In genomic region chr1:27595597-27595996, GRCh38 we compare ENCODE assay signal across 16 cellular contexts. TPM values are rescaled to one million over a fixed set of nuclear protein-coding genes. Genes with fewer than 3 reads are reported as not detected.
DNase-seq lines count a peak whose midpoint lies in the region; ATAC-seq and TF ChIP-seq lines count a peak whose summit lies in the region.
"Had no signal": no experiment of that assay in that cellular context is flagged by ENCODE, and none has a peak within 500 bp of the region (broad histone marks: within the 10 kb centered on the region; RNA-seq: fewer than 3 reads in every experiment).

No MANE protein-coding gene starts in this region.

- POLR2A ChIA-PET in activated CD4-positive, alpha-beta T cell treated with anti-CD3 and anti-CD28 coated beads for 36 hours (lab: Charles Lee): no interaction called here

- H3K27ac ChIP-seq in WERI-Rb-1 (peak overlapping the region; percentile 94), gastroesophageal sphincter (peak overlapping the region in 3 of 4 donors; percentile 88 to 94 (median 89)), smooth muscle cell (ENCODE audit: low read depth) (peak overlapping the region; percentile 88)

- H3K9ac ChIP-seq in smooth muscle cell (ENCODE audit: low read depth): no peak overlapping the region

- H3K9me3 ChIP-seq in WERI-Rb-1 (ENCODE audit: severe bottlenecking) (no peaks in the 10 kb centered on the region), gastroesophageal sphincter (no peaks in the 10 kb centered on the region), smooth muscle cell (replicated peaks; ENCODE audit: low read depth) (no peaks in the 10 kb centered on the region)

- H3K79me2 ChIP-seq in smooth muscle cell (ENCODE audit: low read depth): peaks cover 95% of the 10 kb centered on the region

- ATAC-seq in gastroesophageal sphincter: no peak
- no peak for ATAC-seq in activated CD4-positive, alpha-beta T cell treated with anti-CD3 and anti-CD28 coated beads for 36 hours

- intact Hi-C loops in activated CD4-positive, alpha-beta T cell treated with anti-CD3 and anti-CD28 coated beads, Interleukin-2, amount 10 ng/mL, durations not matched to agents 24 days and 14 days (cut with micrococcal nuclease): loop anchor here (2.0 kb wide), 1 partner anchor 73 kb away; no protein-coding TSS in a partner anchor
- intact Hi-C loops in activated CD4-positive, alpha-beta T cell treated with anti-CD3 and anti-CD28 coated beads for 36 hours (cut with DNase I, micrococcal nuclease): no loop called here

- 57 to 66% methylated on average over 5 of the region's 5 CpGs for WGBS in gastroesophageal sphincter (ENCODE audit: low coverage in 1 of 2), 2 donors
- WGBS in smooth muscle cell (ENCODE audit: low lambda C conversion rate): 68% methylated on average over 5 of the region's 5 CpGs

- H3K36me3 Mint-ChIP-seq in activated CD4-positive, alpha-beta T cell treated with anti-CD3 and anti-CD28 coated beads, Interleukin-2, amount 10 ng/mL, durations not matched to agents 24 days and 14 days (ENCODE audit: low read depth): peaks cover 2% of the 10 kb centered on the region
- H3K36me3 Mint-ChIP-seq in activated CD4-positive, alpha-beta T cell treated with anti-CD3 and anti-CD28 coated beads for 36 hours (ENCODE audit: low read depth): no peaks in the 10 kb centered on the region
- H3K36me3 Mint-ChIP-seq: CD4-positive, alpha-beta memory T cell had no signal

- H3K4me1 ChIP-seq in gastroesophageal sphincter (peaks cover 21 to 100% (median 98%) of the 10 kb centered on the region in 3 donors), smooth muscle cell (ENCODE audit: low read depth) (peaks cover 95% of the 10 kb centered on the region)

- H3K9me3 Mint-ChIP-seq in activated CD4-positive, alpha-beta T cell treated with anti-CD3 and anti-CD28 coated beads, Interleukin-2, amount 10 ng/mL, durations not matched to agents 24 days and 14 days: no peaks in the 10 kb centered on the region
- H3K9me3 Mint-ChIP-seq in activated CD4-positive, alpha-beta T cell treated with anti-CD3 and anti-CD28 coated beads for 36 hours (ENCODE audit: low read depth): no peaks in the 10 kb centered on the region
- H3K9me3 Mint-ChIP-seq: CD4-positive, alpha-beta memory T cell; neural crest cell; stimulated activated naive CD8-positive, alpha-beta T cell treated with anti-CD3 and anti-CD28 coated beads, Interleukin-15, Interleukin-2, amounts not matched to agents 100 ng/mL and 50 ng/mL, for 24 hours had no signal

- no peaks in the 10 kb centered on the region for H3K36me3 ChIP-seq in WERI-Rb-1
- H3K36me3 ChIP-seq in gastroesophageal sphincter: no peaks in the 10 kb centered on the region
- H3K36me3 ChIP-seq in smooth muscle cell (ENCODE audit: low read depth): no peaks in the 10 kb centered on the region

- peaks cover 100% of the 10 kb centered on the region for H4K20me1 ChIP-seq in smooth muscle cell (ENCODE audit: low read depth)

- no peak for TF ChIP-seq CTCF in WERI-Rb-1 (IDR thresholded peaks at IDR 0.05; ENCODE audit: low read depth, low read length)
- no peak for TF ChIP-seq CTCF in gastroesophageal sphincter (IDR thresholded peaks at IDR 0.05)
- no peak for TF ChIP-seq CTCF in smooth muscle cell (IDR thresholded peaks at IDR 0.05; ENCODE audit: borderline replicate concordance, insufficient read depth, poor library complexity, severe bottlenecking)

- H3K27me3 ChIP-seq in WERI-Rb-1 (ENCODE audit: insufficient read depth, low read depth, severe bottlenecking) (no peaks in the 10 kb centered on the region), gastroesophageal sphincter (no peaks in the 10 kb centered on the region), smooth muscle cell (ENCODE audit: low read depth) (no peaks in the 10 kb centered on the region)

- no peak overlapping the region for H3K27ac Mint-ChIP-seq in activated CD4-positive, alpha-beta T cell treated with anti-CD3 and anti-CD28 coated beads, Interleukin-2, amount 10 ng/mL, durations not matched to agents 24 days and 14 days
- no peak overlapping the region for H3K27ac Mint-ChIP-seq in activated CD4-positive, alpha-beta T cell treated with anti-CD3 and anti-CD28 coated beads for 36 hours
- H3K27ac Mint-ChIP-seq: CD4-positive, alpha-beta memory T cell; stimulated activated naive CD8-positive, alpha-beta T cell treated with anti-CD3 and anti-CD28 coated beads, Interleukin-15, Interleukin-2, amounts not matched to agents 100 ng/mL and 50 ng/mL, for 24 hours had no signal

- no peak for TF ChIP-seq POLR2A in gastroesophageal sphincter (IDR thresholded peaks at IDR 0.05)

- CTCF ChIA-PET in activated CD4-positive, alpha-beta T cell treated with anti-CD3 and anti-CD28 coated beads for 36 hours (lab: Charles Lee): interaction anchor here (0.7 to 2.0 kb wide), 8 partner anchors 10 to 200 kb away, joined by 3 to 10 read pairs (median 4); no protein-coding TSS in a partner anchor

- DNase-seq in activated CD4-positive, alpha-beta T cell treated with anti-CD3 and anti-CD28 coated beads, Interleukin-2, amount 10 ng/mL, durations not matched to agents 24 days and 14 days: peak; percentile 61
- DNase-seq in activated CD4-positive, alpha-beta T cell treated with anti-CD3 and anti-CD28 coated beads, Interleukin-2, amount 50 U/mL, for 48 hours: no peak
- no peak for DNase-seq in WERI-Rb-1
- DNase-seq in smooth muscle cell (lab: John Stamatoyannopoulos, UW; ENCODE audit: unreplicated experiment): no peak
- DNase-seq in NCI-H187 treated with DMSO at 0.1 percent for 48 hours (lab: John Stamatoyannopoulos, UW): no peak
- no peak for DNase-seq in NCI-H1417 treated with DMSO at 0.1 percent for 48 hours (lab: John Stamatoyannopoulos, UW)
- DNase-seq in activated CD4-positive, alpha-beta T cell treated with anti-CD3 and anti-CD28 coated beads for 36 hours: no peak
- DNase-seq: 8988T; CD4-positive, alpha-beta memory T cell; NCI-H1092 treated with DMSO at 0.1 percent for 48 hours; small intestine had no signal

- no peaks in the 10 kb centered on the region for H3K27me3 Mint-ChIP-seq in activated CD4-positive, alpha-beta T cell treated with anti-CD3 and anti-CD28 coated beads, Interleukin-2, amount 10 ng/mL, durations not matched to agents 24 days and 14 days
- H3K27me3 Mint-ChIP-seq in activated CD4-positive, alpha-beta T cell treated with anti-CD3 and anti-CD28 coated beads for 36 hours: no peaks in the 10 kb centered on the region
- H3K27me3 Mint-ChIP-seq: CD4-positive, alpha-beta memory T cell; stimulated activated naive CD8-positive, alpha-beta T cell treated with anti-CD3 and anti-CD28 coated beads, Interleukin-15, Interleukin-2, amounts not matched to agents 100 ng/mL and 50 ng/mL, for 24 hours had no signal

- no peak overlapping the region for H3K4me3 Mint-ChIP-seq in activated CD4-positive, alpha-beta T cell treated with anti-CD3 and anti-CD28 coated beads, Interleukin-2, amount 10 ng/mL, durations not matched to agents 24 days and 14 days
- no peak overlapping the region for H3K4me3 Mint-ChIP-seq in activated CD4-positive, alpha-beta T cell treated with anti-CD3 and anti-CD28 coated beads for 36 hours
- H3K4me3 Mint-ChIP-seq: CD4-positive, alpha-beta memory T cell; neural crest cell; stimulated activated naive CD8-positive, alpha-beta T cell treated with anti-CD3 and anti-CD28 coated beads, Interleukin-15, Interleukin-2, amounts not matched to agents 100 ng/mL and 50 ng/mL, for 24 hours had no signal

- H3K4me3 ChIP-seq in WERI-Rb-1 (ENCODE audit: low read depth, low read length): no peak overlapping the region
- no peak overlapping the region for H3K4me3 ChIP-seq in gastroesophageal sphincter
- no peak overlapping the region for H3K4me3 ChIP-seq in smooth muscle cell

- H3K4me1 Mint-ChIP-seq in activated CD4-positive, alpha-beta T cell treated with anti-CD3 and anti-CD28 coated beads, Interleukin-2, amount 10 ng/mL, durations not matched to agents 24 days and 14 days: peaks cover 25% of the 10 kb centered on the region
- H3K4me1 Mint-ChIP-seq in activated CD4-positive, alpha-beta T cell treated with anti-CD3 and anti-CD28 coated beads for 36 hours: peaks cover 22% of the 10 kb centered on the region

- peak overlapping the region; percentile 93 for H3K4me2 ChIP-seq in smooth muscle cell

- TF ChIP-seq EP300 in gastroesophageal sphincter (IDR thresholded peaks at IDR 0.05): no peak

- no peak overlapping the region for H2AFZ ChIP-seq in smooth muscle cell (ENCODE audit: low read depth)

- peaks cover 33% of the 10 kb centered on the region for H3F3A ChIP-seq in smooth muscle cell (ENCODE audit: low read depth)

RNA-seq across cellular contexts. Expression of gene AHDC1, which starts 8.3 kb away (rescaled TPM):
- 33.9 and 34.7 TPM in 2 replicates for total RNA-seq in activated CD4-positive, alpha-beta T cell treated with anti-CD3 and anti-CD28 coated beads, Interleukin-2, amount 10 ng/mL, durations not matched to agents 24 days and 14 days
- total RNA-seq in gastroesophageal sphincter (10 to 100 TPM; 18.2 to 50.3 (median 27.7) TPM), smooth muscle cell (8.4 and 12.2 TPM in 2 replicates)
- polyA plus RNA-seq in smooth muscle cell: 12.2 and 15.6 TPM in 2 replicates
- 10 to 100 TPM; 10.3 to 12.1 TPM for total RNA-seq in activated CD4-positive, alpha-beta T cell treated with anti-CD3 and anti-CD28 coated beads for 36 hours

RNA-seq across cellular contexts. Expression of gene FGR, which starts 39.4 kb away (rescaled TPM):
- 0.19 and 0.21 TPM in 2 replicates for total RNA-seq in activated CD4-positive, alpha-beta T cell treated with anti-CD3 and anti-CD28 coated beads, Interleukin-2, amount 10 ng/mL, durations not matched to agents 24 days and 14 days
- 10 to 100 TPM in 3 of 4 donors, 1 to 10 TPM in 1; 9.2 to 17.8 (median 10.1) TPM for total RNA-seq in gastroesophageal sphincter
- total RNA-seq in smooth muscle cell: 1.3 TPM in 1 of 2 replicates, not detected in the other
- 0.10 and 0.65 TPM in 2 replicates for polyA plus RNA-seq in smooth muscle cell
- under 1 TPM in 1 of 2 experiments, not detected in 1; 0.11 TPM for total RNA-seq in activated CD4-positive, alpha-beta T cell treated with anti-CD3 and anti-CD28 coated beads for 36 hours
- total RNA-seq: Daoy, fibroblast of villous mesenchyme, neural crest cell had no signal
